Comparison of ENCODE assay signal across 29 cellular contexts in the genomic region with DNA sequence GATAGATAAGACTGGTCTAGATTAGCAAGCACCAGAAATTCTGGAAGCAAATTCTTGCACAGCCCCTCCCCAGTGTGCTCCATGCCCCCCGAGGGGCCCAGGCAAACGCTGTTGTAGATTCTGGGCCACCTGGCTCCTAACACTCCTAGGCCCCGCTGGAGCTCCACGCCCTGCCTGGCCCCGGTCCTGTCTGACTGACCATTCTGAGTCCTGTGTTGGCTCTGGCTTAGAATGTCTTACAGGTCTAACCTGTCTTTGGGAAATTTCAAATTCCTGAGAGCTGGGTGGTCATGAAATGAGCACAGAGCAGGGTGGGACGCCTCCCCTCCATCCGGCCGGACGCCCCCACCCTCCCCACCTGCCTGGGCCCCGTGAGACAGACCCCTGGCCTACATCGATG. TPM values are rescaled to one million over a fixed set of nuclear protein-coding genes. Genes with fewer than 3 reads are reported as not detected.
"Had no signal": no experiment of that assay in that cellular context is flagged by ENCODE, and none has a peak within 500 bp of the region (broad histone marks: within the 10 kb centered on the region; RNA-seq: fewer than 3 reads in every experiment).

No MANE protein-coding gene starts in this region.

- H3K27me3 ChIP-seq: ascending aorta had no signal

- DNase-seq: activated CD4-positive, alpha-beta T cell treated with anti-CD3 and anti-CD28 coated beads for 4 hours; activated CD4-positive, alpha-beta T cell treated with anti-CD3 and anti-CD28 coated beads, Interleukin-2, amount 50 U/mL, for 1 hour; activated CD8-positive, alpha-beta memory T cell treated with anti-CD3 and anti-CD28 coated beads, Interleukin-2, amount 50 U/mL, for 4 hours; activated CD8-positive, alpha-beta T cell treated with anti-CD3 and anti-CD28 coated beads for 36 hours; activated gamma-delta T cell; activated naive CD4-positive, alpha-beta T cell treated with anti-CD3 and anti-CD28 coated beads, Interleukin-2, amount 10 ng/mL, durations not matched to agents 7 days and 5 days; activated naive CD8-positive, alpha-beta T cell treated with anti-CD3 and anti-CD28 coated beads, Interleukin-2, amount 50 U/mL, for 24 hours; activated T-cell treated with anti-CD3 and anti-CD28 coated beads, Interleukin-2, amount 50 U/mL, for 4 hours; cerebellar nuclear complex; T-helper 9 cell had no signal

- H3K27ac Mint-ChIP-seq: activated B cell treated with CpG ODN at 0.5 μM for 24 hours; activated CD4-positive, alpha-beta memory T cell treated with anti-CD3 and anti-CD28 coated beads for 36 hours; activated CD4-positive, alpha-beta T cell treated with anti-CD3 and anti-CD28 coated beads, Interleukin-2, amount 10 ng/mL, durations not matched to agents 24 days and 14 days; activated CD8-positive, alpha-beta T cell treated with anti-CD3 and anti-CD28 coated beads for 36 hours; activated naive CD4-positive, alpha-beta T cell treated with anti-CD3 and anti-CD28 coated beads, Interleukin-2, amount 10 ng/mL, durations not matched to agents 7 days and 5 days; activated naive CD4-positive, alpha-beta T cell treated with anti-CD3 and anti-CD28 coated beads, Interleukin-2, amount 50 U/mL, for 24 hours; activated naive CD8-positive, alpha-beta T cell; activated naive CD8-positive, alpha-beta T cell treated with anti-CD3 and anti-CD28 coated beads, Interleukin-2, amount 10 ng/mL, durations not matched to agents 7 days and 5 days; activated naive CD8-positive, alpha-beta T cell treated with anti-CD3 and anti-CD28 coated beads, Interleukin-2, amount 50 U/mL, for 24 hours; activated T-cell treated with anti-CD3 and anti-CD28 coated beads, Interleukin-2, amount 50 U/mL, for 72 hours; activated T-helper 1 cell treated with anti-CD3 and anti-CD28 coated beads, Interleukin-12 subunit alpha, Interleukin-12 subunit beta, Interleukin-2, Interleukin-4 antibody, amounts not matched to agents 30 ng/mL and 10 ng/mL and 1 ng/mL, durations not matched to agents 14 hours and 24 hours and 36 hours; activated T-helper 17 cell treated with anti-CD3 and anti-CD28 coated beads, Interleukin-2, amount 50 U/mL, for 72 hours; brain; T-helper 1 cell treated with Interleukin-12 subunit alpha and Interleukin-12 subunit beta and Interleukin-4 antibody, amounts not matched to agents 30 μg/mL and 1 μg/mL, for 36 hours; T-helper 2 cell treated with Interferon-gamma antibody and Interleukin-4, amounts not matched to agents 5 μg/mL and 100 μg/mL, for 36 hours had no signal

- H3K27ac ChIP-seq: ascending aorta, cardiac muscle cell, VCaP had no signal

- H3K9me3 ChIP-seq: ascending aorta had no signal

- H3K36me3 ChIP-seq: ascending aorta, cardiac muscle cell had no signal

- H3K36me3 Mint-ChIP-seq: activated CD4-positive, alpha-beta memory T cell treated with anti-CD3 and anti-CD28 coated beads for 36 hours; activated naive CD4-positive, alpha-beta T cell treated with anti-CD3 and anti-CD28 coated beads, Interleukin-2, amount 10 ng/mL, durations not matched to agents 7 days and 5 days; activated naive CD4-positive, alpha-beta T cell treated with anti-CD3 and anti-CD28 coated beads, Interleukin-2, amount 50 U/mL, for 24 hours; activated naive CD8-positive, alpha-beta T cell; activated naive CD8-positive, alpha-beta T cell treated with anti-CD3 and anti-CD28 coated beads, Interleukin-2, amount 10 ng/mL, durations not matched to agents 7 days and 5 days; brain had no signal

- H3K4me3 Mint-ChIP-seq: activated B cell treated with CpG ODN at 0.5 μM for 24 hours; activated CD4-positive, alpha-beta memory T cell treated with anti-CD3 and anti-CD28 coated beads for 36 hours; activated CD4-positive, alpha-beta T cell treated with anti-CD3 and anti-CD28 coated beads, Interleukin-2, amount 10 ng/mL, durations not matched to agents 24 days and 14 days; activated CD8-positive, alpha-beta T cell treated with anti-CD3 and anti-CD28 coated beads for 36 hours; activated naive CD4-positive, alpha-beta T cell treated with anti-CD3 and anti-CD28 coated beads, Interleukin-2, amount 10 ng/mL, durations not matched to agents 7 days and 5 days; activated naive CD4-positive, alpha-beta T cell treated with anti-CD3 and anti-CD28 coated beads, Interleukin-2, amount 50 U/mL, for 24 hours; activated naive CD8-positive, alpha-beta T cell; activated naive CD8-positive, alpha-beta T cell treated with anti-CD3 and anti-CD28 coated beads, Interleukin-2, amount 10 ng/mL, durations not matched to agents 7 days and 5 days; activated naive CD8-positive, alpha-beta T cell treated with anti-CD3 and anti-CD28 coated beads, Interleukin-2, amount 50 U/mL, for 24 hours; activated T-cell treated with anti-CD3 and anti-CD28 coated beads, Interleukin-2, amount 50 U/mL, for 4 hours; activated T-cell treated with anti-CD3 and anti-CD28 coated beads, Interleukin-2, amount 50 U/mL, for 72 hours; activated T-helper 1 cell treated with anti-CD3 and anti-CD28 coated beads, Interleukin-12 subunit alpha, Interleukin-12 subunit beta, Interleukin-2, Interleukin-4 antibody, amounts not matched to agents 30 ng/mL and 10 ng/mL and 1 ng/mL, durations not matched to agents 14 hours and 24 hours and 36 hours; activated T-helper 17 cell treated with anti-CD3 and anti-CD28 coated beads, Interleukin-2, amount 50 U/mL, for 72 hours; brain; central memory CD8-positive, alpha-beta T cell; T-helper 1 cell treated with Interleukin-12 subunit alpha and Interleukin-12 subunit beta and Interleukin-4 antibody, amounts not matched to agents 30 μg/mL and 1 μg/mL, for 36 hours; T-helper 2 cell treated with Interferon-gamma antibody and Interleukin-4, amounts not matched to agents 5 μg/mL and 100 μg/mL, for 36 hours had no signal

- H3K9me3 Mint-ChIP-seq: activated B cell treated with CpG ODN at 0.5 μM for 24 hours; activated CD4-positive, alpha-beta memory T cell treated with anti-CD3 and anti-CD28 coated beads for 36 hours; activated CD4-positive, alpha-beta T cell treated with anti-CD3 and anti-CD28 coated beads, Interleukin-2, amount 10 ng/mL, durations not matched to agents 24 days and 14 days; activated CD8-positive, alpha-beta T cell treated with anti-CD3 and anti-CD28 coated beads for 36 hours; activated naive CD4-positive, alpha-beta T cell treated with anti-CD3 and anti-CD28 coated beads, Interleukin-2, amount 10 ng/mL, durations not matched to agents 7 days and 5 days; activated naive CD4-positive, alpha-beta T cell treated with anti-CD3 and anti-CD28 coated beads, Interleukin-2, amount 50 U/mL, for 24 hours; activated naive CD8-positive, alpha-beta T cell treated with anti-CD3 and anti-CD28 coated beads, Interleukin-2, amount 10 ng/mL, durations not matched to agents 7 days and 5 days; activated naive CD8-positive, alpha-beta T cell treated with anti-CD3 and anti-CD28 coated beads, Interleukin-2, amount 50 U/mL, for 24 hours; activated T-cell treated with anti-CD3 and anti-CD28 coated beads, Interleukin-2, amount 50 U/mL, for 4 hours; activated T-cell treated with anti-CD3 and anti-CD28 coated beads, Interleukin-2, amount 50 U/mL, for 72 hours; activated T-helper 1 cell treated with anti-CD3 and anti-CD28 coated beads, Interleukin-12 subunit alpha, Interleukin-12 subunit beta, Interleukin-2, Interleukin-4 antibody, amounts not matched to agents 30 ng/mL and 10 ng/mL and 1 ng/mL, durations not matched to agents 14 hours and 24 hours and 36 hours; activated T-helper 17 cell treated with anti-CD3 and anti-CD28 coated beads, Interleukin-2, amount 50 U/mL, for 72 hours; central memory CD8-positive, alpha-beta T cell; T-helper 1 cell treated with Interleukin-12 subunit alpha and Interleukin-12 subunit beta and Interleukin-4 antibody, amounts not matched to agents 30 μg/mL and 1 μg/mL, for 36 hours; T-helper 2 cell treated with Interferon-gamma antibody and Interleukin-4, amounts not matched to agents 5 μg/mL and 100 μg/mL, for 36 hours had no signal

- H3K27me3 Mint-ChIP-seq: activated naive CD4-positive, alpha-beta T cell treated with anti-CD3 and anti-CD28 coated beads, Interleukin-2, amount 50 U/mL, for 24 hours had no signal

- ATAC-seq: activated naive CD8-positive, alpha-beta T cell treated with anti-CD3 and anti-CD28 coated beads, Interleukin-2, amount 50 U/mL, for 24 hours; activated T-cell treated with anti-CD3 and anti-CD28 coated beads, Interleukin-2, amount 50 U/mL, for 4 hours had no signal

- H3K4me3 ChIP-seq: ascending aorta, cardiac muscle cell had no signal

RNA-seq across cellular contexts. Expression of a gene that starts 12.6 kb away (rescaled TPM):
- total RNA-seq: activated B cell treated with CpG ODN at 0.5 μM for 24 hours; activated CD4-positive, alpha-beta memory T cell treated with anti-CD3 and anti-CD28 coated beads for 36 hours; activated CD4-positive, alpha-beta T cell treated with anti-CD3 and anti-CD28 coated beads, Interleukin-2, amount 10 ng/mL, durations not matched to agents 24 days and 14 days; activated CD8-positive, alpha-beta memory T cell treated with anti-CD3 and anti-CD28 coated beads for 36 hours; activated CD8-positive, alpha-beta T cell treated with anti-CD3 and anti-CD28 coated beads for 36 hours; activated naive CD8-positive, alpha-beta T cell treated with anti-CD3 and anti-CD28 coated beads, Interleukin-2, amount 10 ng/mL, durations not matched to agents 7 days and 5 days; activated T-cell treated with anti-CD3 and anti-CD28 coated beads, Interleukin-2, amount 50 U/mL, for 4 hours; activated T-cell treated with anti-CD3 and anti-CD28 coated beads, Interleukin-2, amount 50 U/mL, for 72 hours; activated T-helper 1 cell treated with anti-CD3 and anti-CD28 coated beads, Interleukin-12 subunit alpha, Interleukin-12 subunit beta, Interleukin-2, Interleukin-4 antibody, amounts not matched to agents 30 ng/mL and 10 ng/mL and 1 ng/mL, durations not matched to agents 14 hours and 24 hours and 36 hours; activated T-helper 17 cell treated with anti-CD3 and anti-CD28 coated beads, Interleukin-2, amount 50 U/mL, for 72 hours; ascending aorta; bronchial epithelial cell; cardiac muscle cell had no signal
- polyA plus RNA-seq: adipose tissue, cardiac muscle cell had no signal
